In genomic region chr3:173618148-173618547, GRCh38 we compare ENCODE assay signal across 8 cellular contexts.
"Had no signal": no experiment of that assay in that cellular context is flagged by ENCODE, and none has a peak within 500 bp of the region (broad histone marks: within the 10 kb centered on the region; RNA-seq: fewer than 3 reads in every experiment).

No MANE protein-coding gene starts in this region.

- DNase-seq: GM23248, GOT3, H7, HFFc6 had no signal

- H3K27ac ChIP-seq: GM23248, HL-60 had no signal

- H3K9me3 ChIP-seq: HAP-1 had no signal

- ATAC-seq: HCT116, HepG2 had no signal

- H3K36me3 ChIP-seq: HAP-1 had no signal

- H3K4me3 ChIP-seq: GM23248, HAP-1 had no signal
